18 cellular contexts compared by ENCODE assay signal in genomic region chr14:98197933-98198332, GRCh38.
A peak's percentile ranks its signal among the peaks of the same experiment; 100 is the strongest.
DNase-seq lines count a peak whose midpoint lies in the region; ATAC-seq and TF ChIP-seq lines count a peak whose summit lies in the region.
"Had no signal": no experiment of that assay in that cellular context is flagged by ENCODE, and none has a peak within 500 bp of the region (broad histone marks: within the 10 kb centered on the region; RNA-seq: fewer than 3 reads in every experiment).

No MANE protein-coding gene starts in this region.

- intact Hi-C loops in activated CD8-positive, alpha-beta T cell treated with anti-CD3 and anti-CD28 coated beads for 36 hours (cut with micrococcal nuclease), result no loop called here

- H3K27ac Mint-ChIP-seq in activated CD4-positive, alpha-beta T cell treated with anti-CD3 and anti-CD28 coated beads, Interleukin-2, amount 10 ng/mL, durations not matched to agents 7 days and 5 days, result peak overlapping the region; percentile 81
- peak overlapping the region; percentile 76 for H3K27ac Mint-ChIP-seq in activated CD8-positive, alpha-beta T cell treated with anti-CD3 and anti-CD28 coated beads for 36 hours
- H3K27ac Mint-ChIP-seq in immature natural killer cell, result peak overlapping the region; percentile 39 to 89 (median 74)
- H3K27ac Mint-ChIP-seq: B cell had no signal

- DNase-seq in activated CD4-positive, alpha-beta T cell treated with anti-CD3 and anti-CD28 coated beads, Interleukin-2, amount 10 ng/mL, durations not matched to agents 7 days and 5 days, result no peak
- no peak for DNase-seq in activated CD4-positive, alpha-beta T cell treated with anti-CD3 and anti-CD28 coated beads for 1 hour
- DNase-seq in activated CD8-positive, alpha-beta T cell treated with anti-CD3 and anti-CD28 coated beads for 36 hours, result no peak
- DNase-seq in immature natural killer cell, result no peak
- no peak for DNase-seq in NCI-H82 (lab: John Stamatoyannopoulos, UW)
- no peak for DNase-seq in DMS 273 (lab: John Stamatoyannopoulos, UW; ENCODE audit: unreplicated experiment)
- no peak for DNase-seq in foreskin melanocyte
- DNase-seq: DMS 273 treated with DMSO at 0.1 percent for 48 hours; effector CD4-positive, alpha-beta T cell; gastrocnemius medialis; hypothalamus; MG63; NCI-H146; Right ventricle myocardium superior; spleen had no signal

- H3K4me1 Mint-ChIP-seq in activated CD4-positive, alpha-beta T cell treated with anti-CD3 and anti-CD28 coated beads, Interleukin-2, amount 10 ng/mL, durations not matched to agents 7 days and 5 days, result peaks cover 90% of the 10 kb centered on the region
- peaks cover 87% of the 10 kb centered on the region for H3K4me1 Mint-ChIP-seq in activated CD8-positive, alpha-beta T cell treated with anti-CD3 and anti-CD28 coated beads for 36 hours (ENCODE audit: low read depth)
- peaks cover 35 to 38% of the 10 kb centered on the region in 2 donors for H3K4me1 Mint-ChIP-seq in immature natural killer cell
- H3K4me1 Mint-ChIP-seq: B cell had no signal

- no peak for TF ChIP-seq CTCF in activated CD8-positive, alpha-beta T cell treated with anti-CD3 and anti-CD28 coated beads for 36 hours (IDR thresholded peaks at IDR 0.05)

- peaks cover 26% of the 10 kb centered on the region for H3K36me3 Mint-ChIP-seq in activated CD4-positive, alpha-beta T cell treated with anti-CD3 and anti-CD28 coated beads, Interleukin-2, amount 10 ng/mL, durations not matched to agents 7 days and 5 days (ENCODE audit: low read depth)
- H3K36me3 Mint-ChIP-seq in activated CD8-positive, alpha-beta T cell treated with anti-CD3 and anti-CD28 coated beads for 36 hours (ENCODE audit: low read depth), result peaks cover 6% of the 10 kb centered on the region
- H3K36me3 Mint-ChIP-seq in immature natural killer cell, result peaks cover 0 to 12% (median 3%) of the 10 kb centered on the region in 3 donors

- CTCF ChIA-PET in activated CD4-positive, alpha-beta T cell treated with anti-CD3 and anti-CD28 coated beads, Interleukin-2, amount 10 ng/mL, durations not matched to agents 7 days and 5 days (lab: Charles Lee), result interaction anchor here (1.2 to 2.9 kb wide), 4 partner anchors 8 to 23 kb away, joined by 3 to 14 read pairs (median 4); no protein-coding TSS in a partner anchor
- CTCF ChIA-PET in activated CD8-positive, alpha-beta T cell treated with anti-CD3 and anti-CD28 coated beads for 36 hours (lab: Charles Lee), result interaction anchor here (1.5 kb wide), 1 partner anchor 11 kb away, joined by 4 read pairs; no protein-coding TSS in a partner anchor

- peak overlapping the region; percentile 2 for H3K4me3 Mint-ChIP-seq in activated CD4-positive, alpha-beta T cell treated with anti-CD3 and anti-CD28 coated beads, Interleukin-2, amount 10 ng/mL, durations not matched to agents 7 days and 5 days
- H3K4me3 Mint-ChIP-seq in activated CD8-positive, alpha-beta T cell treated with anti-CD3 and anti-CD28 coated beads for 36 hours, result peak overlapping the region; percentile 6
- H3K4me3 Mint-ChIP-seq in immature natural killer cell, result peak overlapping the region; percentile 51 to 80 (median 69)
- H3K4me3 Mint-ChIP-seq: B cell had no signal

- H3K27me3 Mint-ChIP-seq in activated CD4-positive, alpha-beta T cell treated with anti-CD3 and anti-CD28 coated beads, Interleukin-2, amount 10 ng/mL, durations not matched to agents 7 days and 5 days, result no peaks in the 10 kb centered on the region
- no peaks in the 10 kb centered on the region for H3K27me3 Mint-ChIP-seq in activated CD8-positive, alpha-beta T cell treated with anti-CD3 and anti-CD28 coated beads for 36 hours
- H3K27me3 Mint-ChIP-seq in immature natural killer cell (ENCODE audit: low read depth in 3 of 3), result peaks cover 1 to 5% (median 4%) of the 10 kb centered on the region in 3 donors
- H3K27me3 Mint-ChIP-seq: B cell had no signal

- peaks cover 8% of the 10 kb centered on the region for H3K9me3 Mint-ChIP-seq in activated CD4-positive, alpha-beta T cell treated with anti-CD3 and anti-CD28 coated beads, Interleukin-2, amount 10 ng/mL, durations not matched to agents 7 days and 5 days
- H3K9me3 Mint-ChIP-seq in activated CD8-positive, alpha-beta T cell treated with anti-CD3 and anti-CD28 coated beads for 36 hours, result no peaks in the 10 kb centered on the region
- peaks cover 0 to 2% (median 0%) of the 10 kb centered on the region in 6 donors for H3K9me3 Mint-ChIP-seq in immature natural killer cell

- ATAC-seq in GM18868 (IDR thresholded peaks at IDR 0.05; ENCODE audit: unreplicated experiment), result peak; percentile 5
- ATAC-seq in activated CD8-positive, alpha-beta T cell treated with anti-CD3 and anti-CD28 coated beads for 36 hours, result no peak
- ATAC-seq: esophagus mucosa, gastrocnemius medialis had no signal

- POLR2A ChIA-PET in activated CD4-positive, alpha-beta T cell treated with anti-CD3 and anti-CD28 coated beads, Interleukin-2, amount 10 ng/mL, durations not matched to agents 7 days and 5 days (lab: Charles Lee), result no interaction called here
- POLR2A ChIA-PET in activated CD8-positive, alpha-beta T cell treated with anti-CD3 and anti-CD28 coated beads for 36 hours (lab: Charles Lee), result interaction anchor here (1.2 to 2.3 kb wide), 5 partner anchors 9 to 1014 kb away, joined by 3 to 11 read pairs (median 4); no protein-coding TSS in a partner anchor

Comparison
In these comparisons a context has a peak if more than half of its experiments do, and no peak if none do; other contexts are left out.
1. H3K4me3 Mint-ChIP-seq: peak in every context shown above with its lines; median percentile 69 in immature natural killer cell; 6 in activated CD8-positive, alpha-beta T cell treated with anti-CD3 and anti-CD28 coated beads for 36 hours; 2 in activated CD4-positive, alpha-beta T cell treated with anti-CD3 and anti-CD28 coated beads, Interleukin-2, amount 10 ng/mL, durations not matched to agents 7 days and 5 days.